Comparison of ENCODE assay signal across 8 cellular contexts in the genomic region with DNA sequence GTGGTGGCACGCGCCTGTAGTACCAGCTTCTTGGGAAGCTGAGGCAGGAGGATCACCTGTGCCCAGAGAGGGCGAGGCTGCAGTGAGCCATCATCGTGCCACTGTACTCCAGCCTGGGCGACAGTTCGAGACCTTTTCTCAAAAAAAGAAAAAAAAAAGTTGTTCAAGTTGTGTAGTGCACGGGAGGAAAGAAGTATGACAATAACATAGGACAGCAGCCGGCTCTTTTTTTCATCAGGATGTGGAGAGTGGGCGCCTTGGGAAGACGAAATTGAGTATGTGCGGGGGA. TPM values are rescaled to one million over a fixed set of nuclear protein-coding genes. Genes with fewer than 3 reads are reported as not detected.
DNase-seq lines count a peak whose midpoint lies in the region; ATAC-seq and TF ChIP-seq lines count a peak whose summit lies in the region.

No MANE protein-coding gene starts in this region.

- in situ Hi-C loops in astrocyte of the cerebellum (cut with HindIII; ENCODE audit: low sequenced_read_pairs) = no loop called here

- peaks cover 1% of the 10 kb centered on the region for H3K36me3 Mint-ChIP-seq in activated CD4-positive, alpha-beta T cell treated with anti-CD3 and anti-CD28 coated beads, Interleukin-2, amount 10 ng/mL, durations not matched to agents 7 days and 5 days (ENCODE audit: low read depth)

- peak overlapping the region; percentile 35 for H3K4me3 ChIP-seq in astrocyte of the cerebellum (ENCODE audit: low read depth, low read length)
- H3K4me3 ChIP-seq in lower lobe of right lung = peak overlapping the region; percentile 65
- H3K4me3 ChIP-seq in thyroid gland (replicated peaks in 1 of 3) = peak overlapping the region in 1 of 3 donors; percentile 43

- H3K4me1 ChIP-seq in lower lobe of right lung = peaks cover 49% of the 10 kb centered on the region
- H3K4me1 ChIP-seq in thyroid gland = peaks cover 38 to 52% of the 10 kb centered on the region in 2 donors

- TF ChIP-seq CTCF in astrocyte of the cerebellum (IDR thresholded peaks at IDR 0.05; ENCODE audit: low read depth, low read length, missing control alignments) (no peak), lower lobe of right lung (IDR thresholded peaks at IDR 0.05) (no peak), thyroid gland (IDR thresholded peaks at IDR 0.05) (no peak)

- intact Hi-C loops in lower lobe of right lung (cut with DNase I) = no loop called here
- intact Hi-C loops in thyroid gland (cut with DNase I) = loop anchor here (5.0 kb wide), 1 partner anchor 36 kb away; the partner anchor contains the start of gene PCBP1

- peak overlapping the region; percentile 93 for H3K4me3 Mint-ChIP-seq in activated CD4-positive, alpha-beta T cell treated with anti-CD3 and anti-CD28 coated beads, Interleukin-2, amount 10 ng/mL, durations not matched to agents 7 days and 5 days

- no peak for DNase-seq in activated CD4-positive, alpha-beta T cell treated with anti-CD3 and anti-CD28 coated beads, Interleukin-2, amount 10 ng/mL, durations not matched to agents 7 days and 5 days
- no peak for DNase-seq in activated CD4-positive, alpha-beta T cell treated with anti-CD3 and anti-CD28 coated beads for 48 hours
- DNase-seq in astrocyte of the cerebellum (ENCODE audit: low read depth) (no peak), lower lobe of right lung (no peak), thyroid gland (no peak), NCI-H526 (lab: John Stamatoyannopoulos, UW) (no peak), NCI-H1092 treated with DMSO at 0.1 percent for 48 hours (lab: John Stamatoyannopoulos, UW) (no peak), RPMI8226 (no peak)

- H3K9me3 ChIP-seq in lower lobe of right lung (no peaks in the 10 kb centered on the region), thyroid gland (no peaks in the 10 kb centered on the region)

- H3K36me3 ChIP-seq in lower lobe of right lung (no peaks in the 10 kb centered on the region), thyroid gland (no peaks in the 10 kb centered on the region)

- H3K9me3 Mint-ChIP-seq in activated CD4-positive, alpha-beta T cell treated with anti-CD3 and anti-CD28 coated beads, Interleukin-2, amount 10 ng/mL, durations not matched to agents 7 days and 5 days = no peaks in the 10 kb centered on the region

- CTCF ChIA-PET in activated CD4-positive, alpha-beta T cell treated with anti-CD3 and anti-CD28 coated beads, Interleukin-2, amount 10 ng/mL, durations not matched to agents 7 days and 5 days (lab: Charles Lee) = interaction anchor here (0.6 to 3.7 kb wide), 11 partner anchors 8 to 70 kb away, joined by 3 to 13 read pairs (median 5); no protein-coding TSS in a partner anchor

- H3K27ac Mint-ChIP-seq in activated CD4-positive, alpha-beta T cell treated with anti-CD3 and anti-CD28 coated beads, Interleukin-2, amount 10 ng/mL, durations not matched to agents 7 days and 5 days = peak overlapping the region; percentile 100

- 34 to 43% methylated on average over 11 of the region's 11 CpGs for WGBS in thyroid gland, 2 donors

- peak overlapping the region; percentile 97 for H3K27ac ChIP-seq in lower lobe of right lung
- peak overlapping the region; percentile 89 to 100 (median 97) for H3K27ac ChIP-seq in thyroid gland

- no peaks in the 10 kb centered on the region for H3K27me3 Mint-ChIP-seq in activated CD4-positive, alpha-beta T cell treated with anti-CD3 and anti-CD28 coated beads, Interleukin-2, amount 10 ng/mL, durations not matched to agents 7 days and 5 days

- no peaks in the 10 kb centered on the region for H3K27me3 ChIP-seq in lower lobe of right lung (ENCODE audit: low read depth)
- H3K27me3 ChIP-seq in thyroid gland = no peaks in the 10 kb centered on the region

- POLR2A ChIA-PET in activated CD4-positive, alpha-beta T cell treated with anti-CD3 and anti-CD28 coated beads, Interleukin-2, amount 10 ng/mL, durations not matched to agents 7 days and 5 days (lab: Charles Lee) = interaction anchor here (0.6 to 1.8 kb wide), 6 partner anchors 9 to 28 kb away, joined by 3 to 12 read pairs (median 6); no protein-coding TSS in a partner anchor

- no peak for TF ChIP-seq POLR2A in thyroid gland (IDR thresholded peaks at IDR 0.05)

- peaks cover 79% of the 10 kb centered on the region for H3K4me1 Mint-ChIP-seq in activated CD4-positive, alpha-beta T cell treated with anti-CD3 and anti-CD28 coated beads, Interleukin-2, amount 10 ng/mL, durations not matched to agents 7 days and 5 days

- ATAC-seq in lower lobe of right lung = no peak

RNA-seq across cellular contexts. Expression of gene PCBP1, which starts 36.5 kb away (rescaled TPM):
- 100 to 1,000 TPM; 527 to 544 TPM for total RNA-seq in activated CD4-positive, alpha-beta T cell treated with anti-CD3 and anti-CD28 coated beads, Interleukin-2, amount 10 ng/mL, durations not matched to agents 7 days and 5 days
- total RNA-seq in lower lobe of right lung = 308 TPM
- total RNA-seq in thyroid gland = 100 to 1,000 TPM; 165 to 215 (median 195) TPM
